In genomic region chr10:49627031-49627430, GRCh38 we compare ENCODE assay signal across 36 cellular contexts. TPM values are rescaled to one million over a fixed set of nuclear protein-coding genes. Genes with fewer than 3 reads are reported as not detected.
"Had no signal": no experiment of that assay in that cellular context is flagged by ENCODE, and none has a peak within 500 bp of the region (broad histone marks: within the 10 kb centered on the region; RNA-seq: fewer than 3 reads in every experiment).

No MANE protein-coding gene starts in this region.

- H3K27ac ChIP-seq: brain microvascular endothelial cell, esophagus muscularis mucosa, gastroesophageal sphincter, WERI-Rb-1 had no signal

- H3K27me3 Mint-ChIP-seq: activated B cell treated with CpG ODN at 0.5 μM for 24 hours; activated CD8-positive, alpha-beta T cell treated with anti-CD3 and anti-CD28 coated beads for 36 hours; activated naive CD8-positive, alpha-beta T cell had no signal

- H3K36me3 ChIP-seq: brain microvascular endothelial cell, esophagus muscularis mucosa, gastroesophageal sphincter, WERI-Rb-1 had no signal

- DNase-seq: activated B cell treated with CpG ODN at 0.5 μM for 24 hours; activated CD4-positive, alpha-beta T cell treated with anti-CD3 and anti-CD28 coated beads for 48 hours; activated CD4-positive, alpha-beta T cell treated with anti-CD3 and anti-CD28 coated beads, Interleukin-2, amount 50 U/mL, for 1 hour; activated CD4-positive, alpha-beta T cell treated with anti-CD3 and anti-CD28 coated beads, Interleukin-2, amount 50 U/mL, for 48 hours; activated CD8-positive, alpha-beta memory T cell treated with anti-CD3 and anti-CD28 coated beads for 24 hours; activated CD8-positive, alpha-beta T cell treated with anti-CD3 and anti-CD28 coated beads for 36 hours; activated effector memory CD4-positive, alpha-beta T cell treated with Interleukin-2 at 50 U/mL for 16 hours; activated gamma-delta T cell treated with Interleukin-2 at 50 U/mL for 16 hours; activated naive CD4-positive, alpha-beta T cell treated with anti-CD3 and anti-CD28 coated beads, Interleukin-2, amount 50 U/mL, for 16 hours; activated naive CD4-positive, alpha-beta T cell treated with Interleukin-2 at 50 U/mL for 16 hours; activated T-cell treated with anti-CD3 and anti-CD28 coated beads, Interleukin-2, amount 50 U/mL, for 4 hours; amniotic stem cell; anterior cingulate cortex; brain microvascular endothelial cell; caudate nucleus; cortex of kidney; dermis blood vessel endothelial cell; effector CD4-positive, alpha-beta T cell; effector memory CD8-positive, alpha-beta T cell; erythroblast; foreskin melanocyte; T-helper 1 cell; T-helper 17 cell; T1000; WERI-Rb-1 had no signal

- H3K36me3 Mint-ChIP-seq: activated naive CD8-positive, alpha-beta T cell had no signal

- H3K4me1 ChIP-seq: esophagus muscularis mucosa, gastroesophageal sphincter had no signal

- ATAC-seq: activated CD4-positive, CD25-positive, alpha-beta regulatory T cell treated with anti-CD3 and anti-CD28 coated beads, Interleukin-2, amount 50 U/mL, for 24 hours; activated CD8-positive, alpha-beta T cell treated with anti-CD3 and anti-CD28 coated beads for 36 hours; activated T-cell treated with anti-CD3 and anti-CD28 coated beads, Interleukin-2, amount 50 U/mL, for 4 hours; activated T-helper 17 cell treated with anti-CD3 and anti-CD28 coated beads, Interleukin-2, amount 50 U/mL, for 72 hours; effector memory CD8-positive, alpha-beta T cell; gastroesophageal sphincter; T-helper 17 cell had no signal

- H3K9me3 ChIP-seq: esophagus muscularis mucosa, gastroesophageal sphincter had no signal

- H3K4me1 Mint-ChIP-seq: activated B cell treated with CpG ODN at 0.5 μM for 24 hours, T-helper 17 cell had no signal

- H3K27ac Mint-ChIP-seq: activated B cell treated with CpG ODN at 0.5 μM for 24 hours; activated CD8-positive, alpha-beta T cell treated with anti-CD3 and anti-CD28 coated beads for 36 hours; activated naive CD8-positive, alpha-beta T cell; activated T-helper 17 cell treated with anti-CD3 and anti-CD28 coated beads, Interleukin-2, amount 50 U/mL, for 72 hours; effector memory CD8-positive, alpha-beta T cell; T-helper 17 cell; T-helper 2 cell treated with Interferon-gamma antibody and Interleukin-4, amounts not matched to agents 5 μg/mL and 100 μg/mL, for 36 hours had no signal

- H3K9me3 Mint-ChIP-seq: activated B cell treated with CpG ODN at 0.5 μM for 24 hours; activated CD8-positive, alpha-beta T cell treated with anti-CD3 and anti-CD28 coated beads for 36 hours; activated T-cell treated with anti-CD3 and anti-CD28 coated beads, Interleukin-2, amount 50 U/mL, for 4 hours; activated T-helper 17 cell treated with anti-CD3 and anti-CD28 coated beads, Interleukin-2, amount 50 U/mL, for 72 hours; effector memory CD8-positive, alpha-beta T cell; T-helper 2 cell treated with Interferon-gamma antibody and Interleukin-4, amounts not matched to agents 5 μg/mL and 100 μg/mL, for 36 hours had no signal

- H3K4me3 ChIP-seq: esophagus muscularis mucosa, gastroesophageal sphincter had no signal

- H3K4me3 Mint-ChIP-seq: activated B cell treated with CpG ODN at 0.5 μM for 24 hours; activated CD8-positive, alpha-beta T cell treated with anti-CD3 and anti-CD28 coated beads for 36 hours; activated naive CD8-positive, alpha-beta T cell; activated T-cell treated with anti-CD3 and anti-CD28 coated beads, Interleukin-2, amount 50 U/mL, for 4 hours; activated T-helper 17 cell treated with anti-CD3 and anti-CD28 coated beads, Interleukin-2, amount 50 U/mL, for 72 hours; effector memory CD8-positive, alpha-beta T cell; T-helper 17 cell; T-helper 2 cell treated with Interferon-gamma antibody and Interleukin-4, amounts not matched to agents 5 μg/mL and 100 μg/mL, for 36 hours had no signal

RNA-seq across cellular contexts. Expression of gene CHAT, which starts 13.2 kb away (rescaled TPM):
- total RNA-seq: activated B cell treated with CpG ODN at 0.5 μM for 24 hours; activated CD8-positive, alpha-beta T cell treated with anti-CD3 and anti-CD28 coated beads for 36 hours; activated T-cell treated with anti-CD3 and anti-CD28 coated beads, Interleukin-2, amount 50 U/mL, for 4 hours; activated T-helper 17 cell treated with anti-CD3 and anti-CD28 coated beads, Interleukin-2, amount 50 U/mL, for 72 hours; bronchial epithelial cell; chondrocyte; dermis blood vessel endothelial cell; glomerular endothelial cell; T-helper 17 cell had no signal
- polyA plus RNA-seq: adipose tissue had no signal

RNA-seq across cellular contexts. Expression of gene SLC18A3, which starts 16.9 kb away (rescaled TPM):
- total RNA-seq: activated B cell treated with CpG ODN at 0.5 μM for 24 hours; activated CD8-positive, alpha-beta T cell treated with anti-CD3 and anti-CD28 coated beads for 36 hours; activated T-cell treated with anti-CD3 and anti-CD28 coated beads, Interleukin-2, amount 50 U/mL, for 4 hours; activated T-helper 17 cell treated with anti-CD3 and anti-CD28 coated beads, Interleukin-2, amount 50 U/mL, for 72 hours; bronchial epithelial cell; chondrocyte; dermis blood vessel endothelial cell; glomerular endothelial cell; T-helper 17 cell had no signal

RNA-seq across cellular contexts. Expression of gene C10orf53, which starts 52.4 kb away (rescaled TPM):
- total RNA-seq: activated B cell treated with CpG ODN at 0.5 μM for 24 hours; activated CD8-positive, alpha-beta T cell treated with anti-CD3 and anti-CD28 coated beads for 36 hours; activated T-cell treated with anti-CD3 and anti-CD28 coated beads, Interleukin-2, amount 50 U/mL, for 4 hours; activated T-helper 17 cell treated with anti-CD3 and anti-CD28 coated beads, Interleukin-2, amount 50 U/mL, for 72 hours; astrocyte; bronchial epithelial cell; chondrocyte; dermis blood vessel endothelial cell; esophagus muscularis mucosa; gastroesophageal sphincter; glomerular endothelial cell; T-helper 17 cell had no signal
- polyA plus RNA-seq: adipose tissue had no signal
